ENCODE assay signal across 8 cellular contexts in the genomic region with DNA sequence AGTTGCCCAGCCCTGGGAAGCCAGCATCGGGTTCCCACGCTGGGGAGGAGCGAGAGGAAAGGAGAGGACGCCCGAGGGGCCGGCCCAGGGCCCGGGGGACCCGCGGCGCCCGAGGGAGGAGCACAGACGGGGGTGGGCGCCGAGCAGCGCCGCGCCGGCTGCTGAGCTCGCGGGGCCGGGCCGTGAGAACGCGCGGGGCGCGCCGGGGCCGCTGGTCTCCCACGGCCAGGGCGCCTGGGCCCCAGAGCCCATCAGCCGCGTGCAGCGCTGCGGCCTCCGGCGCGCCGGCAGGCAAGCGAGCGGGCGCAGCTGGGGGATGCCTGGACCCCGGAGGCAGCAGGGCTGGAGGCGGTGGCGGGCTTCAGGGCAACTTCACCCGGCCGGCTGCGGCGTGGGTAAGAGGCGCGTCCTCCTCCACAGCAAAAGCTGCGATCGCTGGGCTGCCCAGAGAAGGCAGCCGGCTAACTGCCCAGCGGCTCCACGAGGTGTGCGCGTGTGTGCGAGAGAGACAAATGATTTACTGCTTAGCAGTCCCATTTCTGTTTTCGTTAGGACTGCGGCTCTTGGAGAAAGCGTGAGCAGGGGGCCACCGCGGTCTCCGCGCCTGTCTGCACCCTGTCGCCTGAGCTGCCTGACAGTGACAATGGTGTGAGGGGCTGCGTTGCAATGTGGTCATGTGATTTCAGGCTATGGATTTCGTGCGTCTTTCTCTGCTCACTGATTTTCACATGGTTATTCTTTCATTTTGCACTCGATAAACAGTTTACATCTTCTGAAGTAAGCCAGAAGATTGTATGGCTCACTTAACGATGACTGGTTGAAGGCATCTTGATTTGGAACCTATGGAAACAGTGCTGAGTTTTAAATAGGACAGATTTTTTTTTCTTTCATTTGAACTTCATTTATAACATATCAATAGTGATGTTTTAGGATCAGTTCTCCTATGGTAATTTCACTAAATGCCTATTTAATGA. TPM values are rescaled to one million over a fixed set of nuclear protein-coding genes. Genes with fewer than 3 reads are reported as not detected.
A peak's percentile ranks its signal among the peaks of the same experiment; 100 is the strongest.
DNase-seq lines count a peak whose midpoint lies in the region; ATAC-seq and TF ChIP-seq lines count a peak whose summit lies in the region.

No MANE protein-coding gene starts in this region.

- H3K9me3 ChIP-seq in T-helper 17 cell (ENCODE audit: control insufficient read depth, low read length, poor library complexity, severe bottlenecking), result no peaks in the 10 kb centered on the region

- DNase-seq in DMS53 treated with DMSO at 0.1 percent for 48 hours (lab: John Stamatoyannopoulos, UW; ENCODE audit: unreplicated experiment), result peak; percentile 3
- DNase-seq in T-helper 17 cell, result peak in 1 of 3 donors; percentile 9
- DNase-seq in epithelial cell of prostate (ENCODE audit: low read depth, low spot score), result no peak
- peak; percentile 14 for DNase-seq in midbrain (lab: John Stamatoyannopoulos, UW)
- peak; percentile 73 for DNase-seq in type B pancreatic cell (ENCODE audit: extremely low spot score, unreplicated experiment)
- DNase-seq in NCI-H2171 (lab: John Stamatoyannopoulos, UW), result no peak

- H3K4me1 Mint-ChIP-seq in T-helper 17 cell (peaks cover 7% of the 10 kb centered on the region), type B pancreatic cell (ENCODE audit: unreplicated experiment) (peaks cover 4% of the 10 kb centered on the region)

- peak overlapping the region; percentile 28 for H3K27ac ChIP-seq in epithelial cell of prostate

- no peak overlapping the region for H3K27ac Mint-ChIP-seq in T-helper 17 cell
- H3K27ac Mint-ChIP-seq in type B pancreatic cell, result peak overlapping the region; percentile 56

- ATAC-seq in GM19397 (IDR thresholded peaks at IDR 0.05; ENCODE audit: unreplicated experiment), result peak; percentile 62
- peak; percentile 46 for ATAC-seq in HG03520 (IDR thresholded peaks at IDR 0.05; ENCODE audit: unreplicated experiment)
- peak; percentile 30 for ATAC-seq in T-helper 17 cell

- TF ChIP-seq CTCF in type B pancreatic cell (conservative IDR thresholded peaks at IDR 0.05), result no peak

- H3K9me3 Mint-ChIP-seq in type B pancreatic cell, result no peaks in the 10 kb centered on the region

- peaks cover 3% of the 10 kb centered on the region for H3K36me3 Mint-ChIP-seq in T-helper 17 cell (ENCODE audit: low read depth)
- H3K36me3 Mint-ChIP-seq in type B pancreatic cell, result no peaks in the 10 kb centered on the region

- H3K27me3 Mint-ChIP-seq in T-helper 17 cell (peaks cover 68% of the 10 kb centered on the region), type B pancreatic cell (peaks cover 38% of the 10 kb centered on the region)

- peak overlapping the region; percentile 84 for H3K4me3 Mint-ChIP-seq in T-helper 17 cell
- peak overlapping the region; percentile 97 for H3K4me3 Mint-ChIP-seq in type B pancreatic cell

RNA-seq across cellular contexts. Expression of a gene that starts 1.2 kb away (rescaled TPM):
- 10 to 100 TPM in 1 of 2 donors, under 1 TPM in 1; 0.85 to 14.1 TPM for total RNA-seq in T-helper 17 cell
- 6.2 and 8.6 TPM in 2 replicates for total RNA-seq in type B pancreatic cell (ENCODE audit: low replicate concordance)

Comparison
In these comparisons a context has a peak if more than half of its experiments do, and no peak if none do; other contexts are left out.
1. DNase-seq: peak in DMS53 treated with DMSO at 0.1 percent for 48 hours (single experiment), midbrain (single experiment) and type B pancreatic cell (single experiment); none in epithelial cell of prostate (single experiment) and NCI-H2171 (single experiment).
2. Peak in every context shown above with its lines, with median percentiles within 50 percentile points of each other: ATAC-seq.